1 cellular context compared by ENCODE assay signal in the genomic region with DNA sequence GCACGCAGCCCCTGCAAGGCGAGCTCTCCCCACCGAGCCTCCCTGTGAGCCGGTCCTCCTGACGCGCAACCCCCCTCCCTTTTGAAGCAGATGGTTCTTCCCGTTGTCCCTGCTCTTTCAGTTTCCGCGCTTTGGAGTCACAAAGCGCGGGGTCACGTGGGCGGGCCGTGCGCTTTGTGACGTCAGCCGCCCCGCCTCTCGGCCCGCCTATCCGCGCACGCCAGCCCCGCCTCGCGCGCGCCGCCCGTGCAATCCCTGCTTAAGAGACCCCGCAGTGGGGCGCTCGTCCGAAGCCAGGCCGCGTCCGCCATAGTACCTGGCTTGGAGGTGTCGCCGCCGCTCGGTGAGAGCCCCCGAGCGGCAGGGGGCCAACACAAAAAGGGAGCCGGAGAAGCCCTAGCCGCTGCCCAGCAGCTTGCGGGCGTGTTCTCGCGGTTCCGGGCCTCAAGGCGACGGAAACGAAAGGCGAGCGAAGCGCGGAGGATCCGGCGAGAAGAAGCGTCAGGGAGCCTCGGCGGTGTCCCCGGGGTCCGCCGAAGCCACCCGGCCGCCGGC.
TF ChIP-seq lines count a peak whose summit lies in the region.

A gene with protein sequence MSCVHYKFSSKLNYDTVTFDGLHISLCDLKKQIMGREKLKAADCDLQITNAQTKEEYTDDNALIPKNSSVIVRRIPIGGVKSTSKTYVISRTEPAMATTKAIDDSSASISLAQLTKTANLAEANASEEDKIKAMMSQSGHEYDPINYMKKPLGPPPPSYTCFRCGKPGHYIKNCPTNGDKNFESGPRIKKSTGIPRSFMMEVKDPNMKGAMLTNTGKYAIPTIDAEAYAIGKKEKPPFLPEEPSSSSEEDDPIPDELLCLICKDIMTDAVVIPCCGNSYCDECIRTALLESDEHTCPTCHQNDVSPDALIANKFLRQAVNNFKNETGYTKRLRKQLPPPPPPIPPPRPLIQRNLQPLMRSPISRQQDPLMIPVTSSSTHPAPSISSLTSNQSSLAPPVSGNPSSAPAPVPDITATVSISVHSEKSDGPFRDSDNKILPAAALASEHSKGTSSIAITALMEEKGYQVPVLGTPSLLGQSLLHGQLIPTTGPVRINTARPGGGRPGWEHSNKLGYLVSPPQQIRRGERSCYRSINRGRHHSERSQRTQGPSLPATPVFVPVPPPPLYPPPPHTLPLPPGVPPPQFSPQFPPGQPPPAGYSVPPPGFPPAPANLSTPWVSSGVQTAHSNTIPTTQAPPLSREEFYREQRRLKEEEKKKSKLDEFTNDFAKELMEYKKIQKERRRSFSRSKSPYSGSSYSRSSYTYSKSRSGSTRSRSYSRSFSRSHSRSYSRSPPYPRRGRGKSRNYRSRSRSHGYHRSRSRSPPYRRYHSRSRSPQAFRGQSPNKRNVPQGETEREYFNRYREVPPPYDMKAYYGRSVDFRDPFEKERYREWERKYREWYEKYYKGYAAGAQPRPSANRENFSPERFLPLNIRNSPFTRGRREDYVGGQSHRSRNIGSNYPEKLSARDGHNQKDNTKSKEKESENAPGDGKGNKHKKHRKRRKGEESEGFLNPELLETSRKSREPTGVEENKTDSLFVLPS (N-terminal part only) (plus strand): TSS at position 272 of the 555 bp plus-strand sequence. CDS start 1,061 bp downstream, outside the sequence.

TF ChIP-seq in HepG2, 621 proteins besides CTCF, POLR2A, EP300 and RAD21 (continued from another document and continues in another):
- TF ChIP-seq, protein P1, sequence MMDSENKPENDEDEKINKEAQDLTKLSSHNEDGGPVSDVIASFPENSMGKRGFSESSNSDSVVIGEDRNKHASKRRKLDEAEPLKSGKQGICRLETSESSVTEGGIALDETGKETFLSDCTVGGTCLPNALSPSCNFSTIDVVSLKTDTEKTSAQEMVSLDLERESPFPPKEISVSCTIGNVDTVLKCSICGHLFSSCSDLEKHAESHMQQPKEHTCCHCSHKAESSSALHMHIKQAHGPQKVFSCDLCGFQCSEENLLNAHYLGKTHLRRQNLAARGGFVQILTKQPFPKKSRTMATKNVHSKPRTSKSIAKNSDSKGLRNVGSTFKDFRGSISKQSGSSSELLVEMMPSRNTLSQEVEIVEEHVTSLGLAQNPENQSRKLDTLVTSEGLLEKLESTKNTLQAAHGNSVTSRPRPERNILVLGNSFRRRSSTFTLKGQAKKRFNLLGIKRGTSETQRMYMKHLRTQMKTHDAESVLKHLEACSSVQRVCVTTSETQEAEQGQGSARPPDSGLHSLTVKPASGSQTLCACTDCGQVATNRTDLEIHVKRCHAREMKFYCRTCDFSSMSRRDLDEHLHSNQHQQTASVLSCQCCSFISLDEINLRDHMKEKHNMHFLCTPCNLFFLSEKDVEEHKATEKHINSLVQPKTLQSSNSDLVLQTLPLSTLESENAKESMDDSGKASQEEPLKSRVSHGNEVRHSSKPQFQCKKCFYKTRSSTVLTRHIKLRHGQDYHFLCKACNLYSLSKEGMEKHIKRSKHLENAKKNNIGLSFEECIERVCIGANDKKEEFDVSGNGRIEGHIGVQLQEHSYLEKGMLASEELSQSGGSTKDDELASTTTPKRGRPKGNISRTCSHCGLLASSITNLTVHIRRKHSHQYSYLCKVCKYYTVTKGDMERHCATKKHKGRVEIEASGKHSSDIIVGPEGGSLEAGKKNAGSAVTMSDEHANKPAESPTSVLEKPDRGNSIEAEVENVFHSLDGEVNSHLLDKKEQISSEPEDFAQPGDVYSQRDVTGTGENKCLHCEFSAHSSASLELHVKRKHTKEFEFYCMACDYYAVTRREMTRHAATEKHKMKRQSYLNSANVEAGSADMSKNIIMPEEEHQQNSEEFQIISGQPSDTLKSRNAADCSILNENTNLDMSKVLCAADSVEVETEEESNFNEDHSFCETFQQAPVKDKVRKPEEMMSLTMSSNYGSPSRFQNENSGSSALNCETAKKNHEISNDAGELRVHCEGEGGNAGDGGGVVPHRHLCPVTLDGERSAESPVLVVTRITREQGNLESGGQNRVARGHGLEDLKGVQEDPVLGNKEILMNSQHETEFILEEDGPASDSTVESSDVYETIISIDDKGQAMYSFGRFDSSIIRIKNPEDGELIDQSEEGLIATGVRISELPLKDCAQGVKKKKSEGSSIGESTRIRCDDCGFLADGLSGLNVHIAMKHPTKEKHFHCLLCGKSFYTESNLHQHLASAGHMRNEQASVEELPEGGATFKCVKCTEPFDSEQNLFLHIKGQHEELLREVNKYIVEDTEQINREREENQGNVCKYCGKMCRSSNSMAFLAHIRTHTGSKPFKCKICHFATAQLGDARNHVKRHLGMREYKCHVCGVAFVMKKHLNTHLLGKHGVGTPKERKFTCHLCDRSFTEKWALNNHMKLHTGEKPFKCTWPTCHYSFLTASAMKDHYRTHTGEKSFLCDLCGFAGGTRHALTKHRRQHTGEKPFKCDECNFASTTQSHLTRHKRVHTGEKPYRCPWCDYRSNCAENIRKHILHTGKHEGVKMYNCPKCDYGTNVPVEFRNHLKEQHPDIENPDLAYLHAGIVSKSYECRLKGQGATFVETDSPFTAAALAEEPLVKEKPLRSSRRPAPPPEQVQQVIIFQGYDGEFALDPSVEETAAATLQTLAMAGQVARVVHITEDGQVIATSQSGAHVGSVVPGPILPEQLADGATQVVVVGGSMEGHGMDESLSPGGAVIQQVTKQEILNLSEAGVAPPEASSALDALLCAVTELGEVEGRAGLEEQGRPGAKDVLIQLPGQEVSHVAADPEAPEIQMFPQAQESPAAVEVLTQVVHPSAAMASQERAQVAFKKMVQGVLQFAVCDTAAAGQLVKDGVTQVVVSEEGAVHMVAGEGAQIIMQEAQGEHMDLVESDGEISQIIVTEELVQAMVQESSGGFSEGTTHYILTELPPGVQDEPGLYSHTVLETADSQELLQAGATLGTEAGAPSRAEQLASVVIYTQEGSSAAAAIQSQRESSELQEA (CRISPR knock-in tag; IDR thresholded peaks at IDR 0.05; ENCODE audit: not compliant biosample characterization) = peak; percentile 98
- TF ChIP-seq ZNF792 (CRISPR knock-in tag; IDR thresholded peaks at IDR 0.05) = peak; percentile 87
- TF ChIP-seq MXI1 (IDR thresholded peaks at IDR 0.05; ENCODE audit: borderline replicate concordance, low read depth, low read length) = peak; percentile 90; the same call in 1 of the 3 replicates
- no peak for TF ChIP-seq NFE2 (CRISPR knock-in tag; IDR thresholded peaks at IDR 0.05)
- peak; percentile 98; the same call in 1 of the 2 replicates for TF ChIP-seq GLI4 (CRISPR knock-in tag; IDR thresholded peaks at IDR 0.05; ENCODE audit: borderline replicate concordance)
- no peak; the same call in 1 of the 2 replicates for TF ChIP-seq HHEX (CRISPR knock-in tag; IDR thresholded peaks at IDR 0.05)
- TF ChIP-seq KLF9 (CRISPR knock-in tag; IDR thresholded peaks at IDR 0.05; ENCODE audit: low read depth) = peak; percentile 87; the same call in 1 of the 2 replicates
- no peak for TF ChIP-seq SCMH1 (CRISPR knock-in tag; IDR thresholded peaks at IDR 0.05; ENCODE audit: borderline replicate concordance)
- TF ChIP-seq, protein P2, sequence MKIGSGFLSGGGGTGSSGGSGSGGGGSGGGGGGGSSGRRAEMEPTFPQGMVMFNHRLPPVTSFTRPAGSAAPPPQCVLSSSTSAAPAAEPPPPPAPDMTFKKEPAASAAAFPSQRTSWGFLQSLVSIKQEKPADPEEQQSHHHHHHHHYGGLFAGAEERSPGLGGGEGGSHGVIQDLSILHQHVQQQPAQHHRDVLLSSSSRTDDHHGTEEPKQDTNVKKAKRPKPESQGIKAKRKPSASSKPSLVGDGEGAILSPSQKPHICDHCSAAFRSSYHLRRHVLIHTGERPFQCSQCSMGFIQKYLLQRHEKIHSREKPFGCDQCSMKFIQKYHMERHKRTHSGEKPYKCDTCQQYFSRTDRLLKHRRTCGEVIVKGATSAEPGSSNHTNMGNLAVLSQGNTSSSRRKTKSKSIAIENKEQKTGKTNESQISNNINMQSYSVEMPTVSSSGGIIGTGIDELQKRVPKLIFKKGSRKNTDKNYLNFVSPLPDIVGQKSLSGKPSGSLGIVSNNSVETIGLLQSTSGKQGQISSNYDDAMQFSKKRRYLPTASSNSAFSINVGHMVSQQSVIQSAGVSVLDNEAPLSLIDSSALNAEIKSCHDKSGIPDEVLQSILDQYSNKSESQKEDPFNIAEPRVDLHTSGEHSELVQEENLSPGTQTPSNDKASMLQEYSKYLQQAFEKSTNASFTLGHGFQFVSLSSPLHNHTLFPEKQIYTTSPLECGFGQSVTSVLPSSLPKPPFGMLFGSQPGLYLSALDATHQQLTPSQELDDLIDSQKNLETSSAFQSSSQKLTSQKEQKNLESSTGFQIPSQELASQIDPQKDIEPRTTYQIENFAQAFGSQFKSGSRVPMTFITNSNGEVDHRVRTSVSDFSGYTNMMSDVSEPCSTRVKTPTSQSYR (CRISPR knock-in tag; IDR thresholded peaks at IDR 0.05; ENCODE audit: borderline replicate concordance) = no peak; the same call in 1 of the 2 replicates
- peak; percentile 86 for TF ChIP-seq TEAD3 (CRISPR knock-in tag; optimal IDR thresholded peaks at IDR 0.05; ENCODE audit: borderline replicate concordance)
- TF ChIP-seq ZNF124 (CRISPR knock-in tag; IDR thresholded peaks at IDR 0.05) = peak; percentile 95
- TF ChIP-seq BRCA1 (CRISPR knock-in tag; IDR thresholded peaks at IDR 0.05) = 0 out of 2 replicates have a peak, but pooled peaks have one; percentile 18
- peak; percentile 97 for TF ChIP-seq YEATS4 (CRISPR knock-in tag; IDR thresholded peaks at IDR 0.05; ENCODE audit: borderline replicate concordance)
- TF ChIP-seq ZFP37 (CRISPR knock-in tag; IDR thresholded peaks at IDR 0.05; ENCODE audit: borderline replicate concordance) = 0 out of 2 replicates have a peak, but pooled peaks have one; percentile 15
- TF ChIP-seq THAP11 (CRISPR knock-in tag; IDR thresholded peaks at IDR 0.05) = peak; percentile 89
- peak; percentile 75 for TF ChIP-seq ZNF136 (CRISPR knock-in tag; IDR thresholded peaks at IDR 0.05; ENCODE audit: low read depth)
- TF ChIP-seq, protein P3, sequence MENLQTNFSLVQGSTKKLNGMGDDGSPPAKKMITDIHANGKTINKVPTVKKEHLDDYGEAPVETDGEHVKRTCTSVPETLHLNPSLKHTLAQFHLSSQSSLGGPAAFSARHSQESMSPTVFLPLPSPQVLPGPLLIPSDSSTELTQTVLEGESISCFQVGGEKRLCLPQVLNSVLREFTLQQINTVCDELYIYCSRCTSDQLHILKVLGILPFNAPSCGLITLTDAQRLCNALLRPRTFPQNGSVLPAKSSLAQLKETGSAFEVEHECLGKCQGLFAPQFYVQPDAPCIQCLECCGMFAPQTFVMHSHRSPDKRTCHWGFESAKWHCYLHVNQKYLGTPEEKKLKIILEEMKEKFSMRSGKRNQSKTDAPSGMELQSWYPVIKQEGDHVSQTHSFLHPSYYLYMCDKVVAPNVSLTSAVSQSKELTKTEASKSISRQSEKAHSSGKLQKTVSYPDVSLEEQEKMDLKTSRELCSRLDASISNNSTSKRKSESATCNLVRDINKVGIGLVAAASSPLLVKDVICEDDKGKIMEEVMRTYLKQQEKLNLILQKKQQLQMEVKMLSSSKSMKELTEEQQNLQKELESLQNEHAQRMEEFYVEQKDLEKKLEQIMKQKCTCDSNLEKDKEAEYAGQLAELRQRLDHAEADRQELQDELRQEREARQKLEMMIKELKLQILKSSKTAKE (CRISPR knock-in tag; IDR thresholded peaks at IDR 0.05; ENCODE audit: borderline replicate concordance) = peak; percentile 69; the same call in 1 of the 2 replicates
- TF ChIP-seq, protein P4, sequence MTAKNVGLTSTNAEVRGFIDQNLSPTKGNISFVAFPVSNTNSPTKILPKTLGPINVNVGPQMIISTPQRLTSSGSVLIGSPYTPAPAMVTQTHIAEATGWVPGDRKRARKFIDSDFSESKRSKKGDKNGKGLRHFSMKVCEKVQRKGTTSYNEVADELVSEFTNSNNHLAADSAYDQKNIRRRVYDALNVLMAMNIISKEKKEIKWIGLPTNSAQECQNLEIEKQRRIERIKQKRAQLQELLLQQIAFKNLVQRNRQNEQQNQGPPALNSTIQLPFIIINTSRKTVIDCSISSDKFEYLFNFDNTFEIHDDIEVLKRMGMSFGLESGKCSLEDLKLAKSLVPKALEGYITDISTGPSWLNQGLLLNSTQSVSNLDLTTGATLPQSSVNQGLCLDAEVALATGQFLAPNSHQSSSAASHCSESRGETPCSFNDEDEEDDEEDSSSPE (CRISPR knock-in tag; IDR thresholded peaks at IDR 0.05) = peak; percentile 94
- no peak for TF ChIP-seq ZNF34 (CRISPR knock-in tag; IDR thresholded peaks at IDR 0.05; ENCODE audit: borderline replicate concordance)
- TF ChIP-seq U2AF1 (optimal IDR thresholded peaks at IDR 0.05; ENCODE audit: low read depth, low read length) = peak; percentile 82
- peak; percentile 91 for TF ChIP-seq KAT8 (CRISPR knock-in tag; IDR thresholded peaks at IDR 0.05)
- peak; percentile 89 for TF ChIP-seq PHF5A (CRISPR knock-in tag; IDR thresholded peaks at IDR 0.05; ENCODE audit: low read depth, unreplicated experiment)
- TF ChIP-seq ARHGAP35 (CRISPR knock-in tag; IDR thresholded peaks at IDR 0.05; ENCODE audit: borderline replicate concordance) = peak; percentile 90
- TF ChIP-seq ELF1 (CRISPR knock-in tag; IDR thresholded peaks at IDR 0.05) = peak; percentile 66
- TF ChIP-seq YEATS2 (CRISPR knock-in tag; IDR thresholded peaks at IDR 0.05; ENCODE audit: borderline replicate concordance) = peak; percentile 94
- peak; percentile 73; the same call in 1 of the 2 replicates for TF ChIP-seq TBX3 (IDR thresholded peaks at IDR 0.05; ENCODE audit: borderline replicate concordance)
- TF ChIP-seq KDM2A (CRISPR knock-in tag; IDR thresholded peaks at IDR 0.05; ENCODE audit: borderline replicate concordance, low read depth) = peak; percentile 96
- peak; percentile 100 for TF ChIP-seq RBFOX2 (IDR thresholded peaks at IDR 0.05; ENCODE audit: low read depth, low read length)
- TF ChIP-seq TCF7L2 (IDR thresholded peaks at IDR 0.05; ENCODE audit: low read depth, low read length) = no peak
- TF ChIP-seq ONECUT2 (CRISPR knock-in tag; IDR thresholded peaks at IDR 0.05) = no peak
- TF ChIP-seq, protein P5, sequence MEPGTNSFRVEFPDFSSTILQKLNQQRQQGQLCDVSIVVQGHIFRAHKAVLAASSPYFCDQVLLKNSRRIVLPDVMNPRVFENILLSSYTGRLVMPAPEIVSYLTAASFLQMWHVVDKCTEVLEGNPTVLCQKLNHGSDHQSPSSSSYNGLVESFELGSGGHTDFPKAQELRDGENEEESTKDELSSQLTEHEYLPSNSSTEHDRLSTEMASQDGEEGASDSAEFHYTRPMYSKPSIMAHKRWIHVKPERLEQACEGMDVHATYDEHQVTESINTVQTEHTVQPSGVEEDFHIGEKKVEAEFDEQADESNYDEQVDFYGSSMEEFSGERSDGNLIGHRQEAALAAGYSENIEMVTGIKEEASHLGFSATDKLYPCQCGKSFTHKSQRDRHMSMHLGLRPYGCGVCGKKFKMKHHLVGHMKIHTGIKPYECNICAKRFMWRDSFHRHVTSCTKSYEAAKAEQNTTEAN (CRISPR knock-in tag; conservative IDR thresholded peaks at IDR 0.05) = no peak
- no peak for TF ChIP-seq HMGA1 (CRISPR knock-in tag; conservative IDR thresholded peaks at IDR 0.05)
